Comparison of ENCODE assay signal across 1 cellular context in the genomic region with DNA sequence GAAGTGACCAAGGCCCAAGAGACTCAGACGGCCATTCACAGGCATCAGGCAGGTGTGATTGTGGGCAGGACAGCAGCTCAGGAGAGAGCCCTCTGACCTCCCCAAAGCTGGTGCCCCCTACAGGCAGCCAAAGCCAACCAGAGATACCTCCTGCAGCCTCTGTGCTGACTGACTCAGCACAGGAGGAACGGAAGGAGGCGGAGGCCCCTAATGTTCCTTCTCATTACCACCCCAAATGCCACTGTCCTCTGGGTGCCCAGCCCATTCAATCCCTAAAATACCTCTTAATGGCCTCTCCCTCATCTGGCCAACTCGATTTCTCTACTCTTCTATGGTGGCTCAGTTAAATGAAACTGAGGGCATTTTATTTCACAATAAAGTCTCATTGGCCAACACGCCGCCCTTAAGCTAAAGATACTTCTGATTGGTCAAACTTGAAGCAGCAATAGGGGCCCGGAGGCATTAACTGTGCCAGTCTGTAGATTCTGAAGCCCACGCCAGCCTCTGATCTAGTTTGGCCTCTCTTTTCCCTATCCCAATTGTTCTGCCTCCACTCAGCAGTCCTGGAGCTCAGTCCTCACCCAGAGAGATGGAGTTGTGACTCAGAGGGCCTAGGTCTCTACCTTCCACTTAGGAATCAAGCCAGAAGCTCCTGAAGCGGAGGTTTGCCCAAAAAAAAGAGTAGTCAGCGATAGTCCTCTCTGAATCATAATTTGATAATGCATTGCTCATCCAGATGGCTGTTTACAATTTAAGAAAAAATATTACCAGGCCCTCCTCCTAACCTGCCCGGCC.
A peak's percentile ranks its signal among the peaks of the same experiment; 100 is the strongest.
TF ChIP-seq lines count a peak whose summit lies in the region.

No MANE protein-coding gene starts in this region.

TF ChIP-seq in K562, 482 proteins besides CTCF, POLR2A, EP300 and RAD21 (continued from another document):
- TF ChIP-seq, protein P1, sequence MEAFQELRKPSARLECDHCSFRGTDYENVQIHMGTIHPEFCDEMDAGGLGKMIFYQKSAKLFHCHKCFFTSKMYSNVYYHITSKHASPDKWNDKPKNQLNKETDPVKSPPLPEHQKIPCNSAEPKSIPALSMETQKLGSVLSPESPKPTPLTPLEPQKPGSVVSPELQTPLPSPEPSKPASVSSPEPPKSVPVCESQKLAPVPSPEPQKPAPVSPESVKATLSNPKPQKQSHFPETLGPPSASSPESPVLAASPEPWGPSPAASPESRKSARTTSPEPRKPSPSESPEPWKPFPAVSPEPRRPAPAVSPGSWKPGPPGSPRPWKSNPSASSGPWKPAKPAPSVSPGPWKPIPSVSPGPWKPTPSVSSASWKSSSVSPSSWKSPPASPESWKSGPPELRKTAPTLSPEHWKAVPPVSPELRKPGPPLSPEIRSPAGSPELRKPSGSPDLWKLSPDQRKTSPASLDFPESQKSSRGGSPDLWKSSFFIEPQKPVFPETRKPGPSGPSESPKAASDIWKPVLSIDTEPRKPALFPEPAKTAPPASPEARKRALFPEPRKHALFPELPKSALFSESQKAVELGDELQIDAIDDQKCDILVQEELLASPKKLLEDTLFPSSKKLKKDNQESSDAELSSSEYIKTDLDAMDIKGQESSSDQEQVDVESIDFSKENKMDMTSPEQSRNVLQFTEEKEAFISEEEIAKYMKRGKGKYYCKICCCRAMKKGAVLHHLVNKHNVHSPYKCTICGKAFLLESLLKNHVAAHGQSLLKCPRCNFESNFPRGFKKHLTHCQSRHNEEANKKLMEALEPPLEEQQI (IDR thresholded peaks at IDR 0.05) = 0 out of 2 replicates have a peak, but pooled peaks have one; percentile 36
- TF ChIP-seq TCF3 (CRISPR knock-in tag; IDR thresholded peaks at IDR 0.05) (no peak), MAFF (IDR thresholded peaks at IDR 0.05; ENCODE audit: low read length) (peak; percentile 60), FOXK2 (conservative IDR thresholded peaks at IDR 0.05 in 1 of 2, IDR thresholded peaks at IDR 0.05 in 1 of 2; ENCODE audit: low read depth in 2 of 2) (no peak), ZNF165 (CRISPR knock-in tag; IDR thresholded peaks at IDR 0.05; ENCODE audit: borderline replicate concordance) (no peak), SOX6 (IDR thresholded peaks at IDR 0.05) (peak; percentile 44; the same call in 1 of the 2 replicates), SMARCA4 (IDR thresholded peaks at IDR 0.05) (peak; percentile 21; the same call in 1 of the 2 replicates), MEF2A (IDR thresholded peaks at IDR 0.05; ENCODE audit: control insufficient read depth, low read depth, low read length) (no peak), NR2C1 (IDR thresholded peaks at IDR 0.05) (peak; percentile 84), NR2C1 (tag; IDR thresholded peaks at IDR 0.05) (peak; percentile 77), RBM39 (optimal IDR thresholded peaks at IDR 0.05; ENCODE audit: low read depth, low read length) (peak; percentile 82), CREB3L1 (IDR thresholded peaks at IDR 0.05; ENCODE audit: borderline replicate concordance, low read depth) (peak; percentile 21; the same call in 1 of the 2 replicates), ZNF431 (CRISPR knock-in tag; IDR thresholded peaks at IDR 0.05) (0 out of 2 replicates have a peak, but pooled peaks have one; percentile 16), MYNN (IDR thresholded peaks at IDR 0.05) (0 out of 2 replicates have a peak, but pooled peaks have one; percentile 52), MYNN (CRISPR knock-in tag; IDR thresholded peaks at IDR 0.05) (no peak), RB1 (IDR thresholded peaks at IDR 0.05; ENCODE audit: low read depth) (peak; percentile 45), POLR2B (IDR thresholded peaks at IDR 0.05; ENCODE audit: low read depth, partially characterized antibody) (no peak), XRCC5 (IDR thresholded peaks at IDR 0.05; ENCODE audit: low read depth, low read length) (peak; percentile 67; the same call in 1 of the 2 replicates), MTA3 (IDR thresholded peaks at IDR 0.05; ENCODE audit: borderline replicate concordance) (0 out of 2 replicates have a peak, but pooled peaks have one; percentile 36), FOXA1 (IDR thresholded peaks at IDR 0.05; ENCODE audit: borderline replicate concordance) (no peak), ZNF316 (IDR thresholded peaks at IDR 0.05) (peak; percentile 72), TRIM24 (IDR thresholded peaks at IDR 0.05) (0 out of 4 replicates have a peak, but pooled peaks of 1 of the 2 experiments have one; percentile 26), ZNF592 (IDR thresholded peaks at IDR 0.05) (peak; percentile 62; the same call in 1 of the 2 replicates), ETS2 (tag; IDR thresholded peaks at IDR 0.05; ENCODE audit: borderline replicate concordance, poor library complexity, severe bottlenecking) (no peak), CHCHD3 (CRISPR knock-in tag; IDR thresholded peaks at IDR 0.05) (no peak), TCFL5 (CRISPR knock-in tag; conservative IDR thresholded peaks at IDR 0.05) (no peak), RFX7 (CRISPR knock-in tag; IDR thresholded peaks at IDR 0.05) (0 out of 2 replicates have a peak, but pooled peaks have one; percentile 50), NR2C2 (CRISPR knock-in tag; IDR thresholded peaks at IDR 0.05) (0 out of 2 replicates have a peak, but pooled peaks have one; percentile 9), NR2C2 (tag; IDR thresholded peaks at IDR 0.05) (peak; percentile 37; the same call in 1 of the 2 replicates), CEBPB (tag; IDR thresholded peaks at IDR 0.05) (peak; percentile 80), FOSL1 (tag; conservative IDR thresholded peaks at IDR 0.05) (peak; percentile 54; the same call in 1 of the 2 replicates), MAFG (tag; conservative IDR thresholded peaks at IDR 0.05) (peak; percentile 55), CEBPG (CRISPR knock-in tag; IDR thresholded peaks at IDR 0.05) (no peak), CEBPG (tag; conservative IDR thresholded peaks at IDR 0.05 in 1 of 2, IDR thresholded peaks at IDR 0.05 in 1 of 2) (peak in 1 of 2 experiments; percentile 55; a peak in 2 of 4 replicates)
- TF ChIP-seq, protein P2, sequence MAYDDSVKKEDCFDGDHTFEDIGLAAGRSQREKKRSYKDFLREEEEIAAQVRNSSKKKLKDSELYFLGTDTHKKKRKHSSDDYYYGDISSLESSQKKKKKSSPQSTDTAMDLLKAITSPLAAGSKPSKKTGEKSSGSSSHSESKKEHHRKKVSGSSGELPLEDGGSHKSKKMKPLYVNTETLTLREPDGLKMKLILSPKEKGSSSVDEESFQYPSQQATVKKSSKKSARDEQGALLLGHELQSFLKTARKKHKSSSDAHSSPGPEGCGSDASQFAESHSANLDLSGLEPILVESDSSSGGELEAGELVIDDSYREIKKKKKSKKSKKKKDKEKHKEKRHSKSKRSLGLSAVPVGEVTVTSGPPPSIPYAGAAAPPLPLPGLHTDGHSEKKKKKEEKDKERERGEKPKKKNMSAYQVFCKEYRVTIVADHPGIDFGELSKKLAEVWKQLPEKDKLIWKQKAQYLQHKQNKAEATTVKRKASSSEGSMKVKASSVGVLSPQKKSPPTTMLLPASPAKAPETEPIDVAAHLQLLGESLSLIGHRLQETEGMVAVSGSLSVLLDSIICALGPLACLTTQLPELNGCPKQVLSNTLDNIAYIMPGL (CRISPR knock-in tag; IDR thresholded peaks at IDR 0.05) = 0 out of 2 replicates have a peak, but pooled peaks have one; percentile 38
- TF ChIP-seq, protein P3, sequence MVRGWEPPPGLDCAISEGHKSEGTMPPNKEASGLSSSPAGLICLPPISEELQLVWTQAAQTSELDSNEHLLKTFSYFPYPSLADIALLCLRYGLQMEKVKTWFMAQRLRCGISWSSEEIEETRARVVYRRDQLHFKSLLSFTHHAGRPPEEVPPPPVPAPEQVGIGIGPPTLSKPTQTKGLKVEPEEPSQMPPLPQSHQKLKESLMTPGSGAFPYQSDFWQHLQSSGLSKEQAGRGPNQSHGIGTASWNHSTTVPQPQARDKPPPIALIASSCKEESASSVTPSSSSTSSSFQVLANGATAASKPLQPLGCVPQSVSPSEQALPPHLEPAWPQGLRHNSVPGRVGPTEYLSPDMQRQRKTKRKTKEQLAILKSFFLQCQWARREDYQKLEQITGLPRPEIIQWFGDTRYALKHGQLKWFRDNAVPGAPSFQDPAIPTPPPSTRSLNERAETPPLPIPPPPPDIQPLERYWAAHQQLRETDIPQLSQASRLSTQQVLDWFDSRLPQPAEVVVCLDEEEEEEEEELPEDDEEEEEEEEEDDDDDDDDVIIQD (CRISPR knock-in tag; IDR thresholded peaks at IDR 0.05) = no peak
